ENCODE assay signal across 23 cellular contexts in genomic region chr22:45542001-45542520, GRCh38. TPM values are rescaled to one million over a fixed set of nuclear protein-coding genes. Genes with fewer than 3 reads are reported as not detected.
DNase-seq lines count a peak whose midpoint lies in the region; ATAC-seq and TF ChIP-seq lines count a peak whose summit lies in the region.
"Had no signal": no experiment of that assay in that cellular context is flagged by ENCODE, and none has a peak within 500 bp of the region (broad histone marks: within the 10 kb centered on the region; RNA-seq: fewer than 3 reads in every experiment).

No MANE protein-coding gene starts in this region.

- H3K27ac ChIP-seq in OCI-LY7 (ENCODE audit: low read depth, low read length, poor library complexity, severe bottlenecking) (no peak overlapping the region), vagina (peak overlapping the region; percentile 92), foreskin keratinocyte (no peak overlapping the region)
- H3K27ac ChIP-seq in effector memory CD4-positive, alpha-beta T cell (ENCODE audit: insufficient read depth, low read length, poor library complexity, severe bottlenecking), result no peak overlapping the region
- H3K27ac ChIP-seq: HL-60, SK-N-MC had no signal

- TF ChIP-seq CTCF in OCI-LY7 (conservative IDR thresholded peaks at IDR 0.05; ENCODE audit: low read length) (0 out of 2 replicates have a peak, but pooled peaks have one; percentile 24), neural crest cell (conservative IDR thresholded peaks at IDR 0.05) (no peak), vagina (IDR thresholded peaks at IDR 0.05) (no peak), foreskin keratinocyte (conservative IDR thresholded peaks at IDR 0.05) (no peak)

- H3K4me3 ChIP-seq in OCI-LY7 (ENCODE audit: low read depth, low read length, poor library complexity, severe bottlenecking), result no peak overlapping the region
- no peak overlapping the region for H3K4me3 ChIP-seq in vagina
- no peak overlapping the region for H3K4me3 ChIP-seq in effector memory CD4-positive, alpha-beta T cell (ENCODE audit: insufficient read depth, low read depth, low read length, poor library complexity, severe bottlenecking)
- H3K4me3 ChIP-seq: GM12878, GM23338, HAP-1, K562, SK-N-MC had no signal

- BruUV-seq in OCI-LY7 (replicated peaks; lab: Mats Ljungman, UMichigan), result no TSS peak

- H3K36me3 ChIP-seq in OCI-LY7 (ENCODE audit: insufficient read depth, low read length) (no peaks in the 10 kb centered on the region), vagina (peaks cover 0 to 57% of the 10 kb centered on the region in 2 donors)
- H3K36me3 ChIP-seq in effector memory CD4-positive, alpha-beta T cell (ENCODE audit: control insufficient read depth, insufficient read depth, low read length), result no peaks in the 10 kb centered on the region

- H3K9me3 ChIP-seq in OCI-LY7 (ENCODE audit: low read length) (no peaks in the 10 kb centered on the region), vagina (no peaks in the 10 kb centered on the region)
- no peaks in the 10 kb centered on the region for H3K9me3 ChIP-seq in effector memory CD4-positive, alpha-beta T cell (ENCODE audit: control insufficient read depth, low read length)
- H3K9me3 ChIP-seq: HAP-1 had no signal

- intact Hi-C loops in OCI-LY7 (cut with micrococcal nuclease; ENCODE audit: unreplicated experiment) (no loop called here), vagina (cut with DNase I) (loop anchor here (10.0 kb wide), 1 partner anchor 227 kb away; no protein-coding TSS in a partner anchor)

- no peaks in the 10 kb centered on the region for H3K27me3 ChIP-seq in vagina
- no peaks in the 10 kb centered on the region for H3K27me3 ChIP-seq in foreskin keratinocyte
- no peaks in the 10 kb centered on the region for H3K27me3 ChIP-seq in effector memory CD4-positive, alpha-beta T cell (replicated peaks; ENCODE audit: control insufficient read depth, insufficient read depth, low read length, poor library complexity, severe bottlenecking)

- peaks cover 11% of the 10 kb centered on the region for H3K36me3 Mint-ChIP-seq in neural crest cell (ENCODE audit: low read depth)
- H3K36me3 Mint-ChIP-seq: CD4-positive, alpha-beta memory T cell had no signal

- peak overlapping the region; percentile 71 for H3K27ac Mint-ChIP-seq in neural crest cell (ENCODE audit: unreplicated experiment)
- H3K27ac Mint-ChIP-seq: GM23338 had no signal

- H3K4me1 ChIP-seq in OCI-LY7 (ENCODE audit: insufficient read depth, low read length, poor library complexity, severe bottlenecking), result no peaks in the 10 kb centered on the region
- H3K4me1 ChIP-seq in vagina, result peaks cover 28% of the 10 kb centered on the region
- H3K4me1 ChIP-seq in foreskin keratinocyte, result peaks cover 13% of the 10 kb centered on the region
- no peaks in the 10 kb centered on the region for H3K4me1 ChIP-seq in effector memory CD4-positive, alpha-beta T cell (ENCODE audit: control insufficient read depth, insufficient read depth, low read length, poor library complexity, severe bottlenecking)
- H3K4me1 ChIP-seq: HAP-1 had no signal

- H2AFZ ChIP-seq in OCI-LY7 (ENCODE audit: low read length), result no peak overlapping the region
- H2AFZ ChIP-seq: GM23338 had no signal

- TF ChIP-seq POLR2A in vagina (IDR thresholded peaks at IDR 0.05), result no peak

- no peaks in the 10 kb centered on the region for H4K20me1 ChIP-seq in OCI-LY7 (ENCODE audit: insufficient read depth, low read length)

- no peaks in the 10 kb centered on the region for H3K9me3 Mint-ChIP-seq in neural crest cell
- H3K9me3 Mint-ChIP-seq: CD4-positive, alpha-beta memory T cell; GM23338 had no signal

- CTCF ChIA-PET in OCI-LY7 (lab: Charles Lee; ENCODE audit: unreplicated experiment), result no interaction called here

- no peak for ATAC-seq in foreskin keratinocyte
- ATAC-seq: GM12878, GM23338, HepG2, K562 had no signal

- no peaks in the 10 kb centered on the region for H3K9me2 ChIP-seq in OCI-LY7 (ENCODE audit: insufficient read depth, low read length)

- POLR2A ChIA-PET in OCI-LY7 (lab: Charles Lee), result no interaction called here

- no peak overlapping the region for H3K4me2 ChIP-seq in OCI-LY7 (ENCODE audit: low read length)
- H3K4me2 ChIP-seq: GM23338 had no signal

- no peaks in the 10 kb centered on the region for H3K79me2 ChIP-seq in OCI-LY7 (ENCODE audit: insufficient read depth, low read depth, low read length)

- no peak overlapping the region for H3K4me3 Mint-ChIP-seq in neural crest cell
- H3K4me3 Mint-ChIP-seq: CD4-positive, alpha-beta memory T cell; GM23338 had no signal

- peaks cover 2% of the 10 kb centered on the region for H3K27me3 Mint-ChIP-seq in neural crest cell (ENCODE audit: low read depth)

- DNase-seq in Kasumi-1 (lab: John Stamatoyannopoulos, UW), result peak; percentile 7 to 14
- no peak for DNase-seq in OCI-LY7 (ENCODE audit: low spot score)
- no peak for DNase-seq in neural crest cell (ENCODE audit: low read depth, low spot score)
- no peak for DNase-seq in vagina (ENCODE audit: extremely low spot score in 2 of 2)
- DNase-seq in NOMO-1 (lab: John Stamatoyannopoulos, UW; ENCODE audit: unreplicated experiment in 2 of 2), result no peak
- DNase-seq in foreskin keratinocyte, result no peak
- no peak for DNase-seq in effector memory CD4-positive, alpha-beta T cell
- DNase-seq: CD4-positive, alpha-beta memory T cell; DND-41; NCI-H1105 treated with DMSO at 0.1 percent for 48 hours; NCI-H1694; NCI-H2081; NCI-H2171 treated with DMSO at 0.1 percent for 48 hours; NCI-H524 treated with DMSO at 0.1 percent for 48 hours; NCI-H82; SHP77 had no signal

- H3K4me1 Mint-ChIP-seq in neural crest cell, result peaks cover 23% of the 10 kb centered on the region
- H3K4me1 Mint-ChIP-seq: CD4-positive, alpha-beta memory T cell had no signal

RNA-seq across cellular contexts. Expression of gene FBLN1, which starts 39.4 kb away (rescaled TPM):
- not detected in 2 replicates for total RNA-seq in OCI-LY7 (2014; rRNA removed; shearing (Covaris generic))
- not detected in 2 replicates for total RNA-seq in OCI-LY7 (2022)
- 152 and 163 TPM in 2 replicates for total RNA-seq in neural crest cell
- 1,019 TPM for total RNA-seq in vagina
- total RNA-seq in foreskin keratinocyte, result 31.9 and 44.6 TPM in 2 replicates
- 41.0 and 59.2 TPM in 2 replicates for polyA plus RNA-seq in foreskin keratinocyte
- total RNA-seq: CD4-positive, alpha-beta memory T cell had no signal
- polyA plus RNA-seq: CD4-positive, alpha-beta memory T cell; K562 had no signal

Comparison
In these comparisons a context has a peak if more than half of its experiments do, and no peak if none do; other contexts are left out.
1. DNase-seq: peak in Kasumi-1 (2 of 2); none in OCI-LY7 (single experiment), neural crest cell (single experiment), vagina (0 of 2), NOMO-1 (0 of 2), foreskin keratinocyte (0 of 2) and effector memory CD4-positive, alpha-beta T cell (0 of 3).
2. RNA of gene FBLN1, which starts 39.4 kb away (total RNA-seq): 1,019 TPM in vagina (single experiment), 152 to 163 TPM in neural crest cell and 31.9 to 44.6 TPM in foreskin keratinocyte; not detected in OCI-LY7; every median in the first group is over 10 times any median in the second.